In genomic region chr17:29588561-29589411, GRCh38 we compare ENCODE assay signal across 8 cellular contexts. TPM values are rescaled to one million over a fixed set of nuclear protein-coding genes. Genes with fewer than 3 reads are reported as not detected.
DNase-seq lines count a peak whose midpoint lies in the region; ATAC-seq and TF ChIP-seq lines count a peak whose summit lies in the region.

No MANE protein-coding gene starts in this region.

- no peak for TF ChIP-seq POLR2A in vagina (IDR thresholded peaks at IDR 0.05)

- H3K4me1 Mint-ChIP-seq in CD4-positive, alpha-beta T cell (ENCODE audit: low read depth): peaks cover 76% of the 10 kb centered on the region
- peaks cover 70% of the 10 kb centered on the region for H3K4me1 Mint-ChIP-seq in activated CD8-positive, alpha-beta T cell treated with anti-CD3 and anti-CD28 coated beads for 36 hours (ENCODE audit: low read depth)
- peaks cover 42 to 46% of the 10 kb centered on the region in 2 donors for H3K4me1 Mint-ChIP-seq in natural killer cell treated with Interleukin-12 subunit alpha and Interleukin-12 subunit beta and Interleukin-15 and Interleukin-18, amount 100 ng/mL, for 72 hours (ENCODE audit: low read depth in 2 of 2)

- H3K36me3 ChIP-seq in KOPT-K1 (ENCODE audit: insufficient read depth, low read length) (0 out of 2 replicates have a peak, but pooled peaks cover 2% of the 10 kb centered on the region), vagina (no peaks in the 10 kb centered on the region)

- peaks cover 69% of the 10 kb centered on the region for H3K4me1 ChIP-seq in vagina

- H3K4me3 ChIP-seq in epithelial cell of esophagus (ENCODE audit: low read length) (peak overlapping the region; percentile 74), vagina (peak overlapping the region; percentile 83 to 94)

- peak overlapping the region; percentile 84 for H3K27ac Mint-ChIP-seq in CD4-positive, alpha-beta T cell
- peak overlapping the region; percentile 84 for H3K27ac Mint-ChIP-seq in activated CD8-positive, alpha-beta T cell treated with anti-CD3 and anti-CD28 coated beads for 36 hours
- H3K27ac Mint-ChIP-seq in natural killer cell treated with Interleukin-12 subunit alpha and Interleukin-12 subunit beta and Interleukin-15 and Interleukin-18, amount 100 ng/mL, for 72 hours: peak overlapping the region; percentile 33 to 66

- no peak for TF ChIP-seq CTCF in CD4-positive, alpha-beta T cell (IDR thresholded peaks at IDR 0.05)
- TF ChIP-seq CTCF in activated CD8-positive, alpha-beta T cell treated with anti-CD3 and anti-CD28 coated beads for 36 hours (IDR thresholded peaks at IDR 0.05): no peak
- peak; percentile 16 for TF ChIP-seq CTCF in epithelial cell of esophagus (IDR thresholded peaks at IDR 0.05; ENCODE audit: insufficient read depth, low read depth, low read length, missing control alignments)
- TF ChIP-seq CTCF in vagina (IDR thresholded peaks at IDR 0.05): no peak

- POLR2A ChIA-PET in CD4-positive, alpha-beta T cell (lab: Charles Lee): interaction anchor here (1.0 to 4.4 kb wide), 5 partner anchors 16 to 28 kb away, joined by 4 to 40 read pairs (median 7); partner anchors contain the start of gene TP53I13
- POLR2A ChIA-PET in activated CD8-positive, alpha-beta T cell treated with anti-CD3 and anti-CD28 coated beads for 36 hours (lab: Charles Lee): interaction anchor here (0.5 to 3.3 kb wide), 5 partner anchors 15 to 918 kb away, joined by 3 to 19 read pairs (median 8); partner anchors contain the start of gene TP53I13

- CTCF ChIA-PET in CD4-positive, alpha-beta T cell (lab: Charles Lee): interaction anchor here (1.4 to 3.9 kb wide), 3 partner anchors 21 to 29 kb away, joined by 5 to 28 read pairs (median 5); partner anchors contain the start of gene ABHD15
- CTCF ChIA-PET in activated CD8-positive, alpha-beta T cell treated with anti-CD3 and anti-CD28 coated beads for 36 hours (lab: Charles Lee): interaction anchor here (1.0 to 14.9 kb wide), 5 partner anchors 9 to 28 kb away, joined by 3 to 172 read pairs (median 6); partner anchors contain the start of gene TP53I13

- peak overlapping the region; percentile 98 for H3K4me3 Mint-ChIP-seq in CD4-positive, alpha-beta T cell
- peak overlapping the region; percentile 87 for H3K4me3 Mint-ChIP-seq in activated CD8-positive, alpha-beta T cell treated with anti-CD3 and anti-CD28 coated beads for 36 hours
- peak overlapping the region; percentile 87 for H3K4me3 Mint-ChIP-seq in natural killer cell treated with Interleukin-12 subunit alpha and Interleukin-12 subunit beta and Interleukin-15 and Interleukin-18, amount 100 ng/mL, for 72 hours

- peak in 1 of 10 experiments; percentile 34 for DNase-seq in CD4-positive, alpha-beta T cell
- peak; percentile 78 for DNase-seq in activated CD8-positive, alpha-beta T cell treated with anti-CD3 and anti-CD28 coated beads for 36 hours
- DNase-seq in epithelial cell of esophagus (ENCODE audit: low read depth): no peak
- DNase-seq in natural killer cell treated with Interleukin-12 subunit alpha and Interleukin-12 subunit beta and Interleukin-15 and Interleukin-18, amount 100 ng/mL, for 72 hours (ENCODE audit: low spot score): no peak
- no peak for DNase-seq in vagina (ENCODE audit: extremely low spot score in 2 of 2)
- no peak for DNase-seq in NCI-H1694 (lab: John Stamatoyannopoulos, UW)

- H3K27me3 Mint-ChIP-seq in CD4-positive, alpha-beta T cell: no peaks in the 10 kb centered on the region
- no peaks in the 10 kb centered on the region for H3K27me3 Mint-ChIP-seq in activated CD8-positive, alpha-beta T cell treated with anti-CD3 and anti-CD28 coated beads for 36 hours
- H3K27me3 Mint-ChIP-seq in natural killer cell treated with Interleukin-12 subunit alpha and Interleukin-12 subunit beta and Interleukin-15 and Interleukin-18, amount 100 ng/mL, for 72 hours: no peaks in the 10 kb centered on the region

- peak overlapping the region; percentile 40 for H3K27ac ChIP-seq in CD4-positive, alpha-beta T cell (ENCODE audit: low read depth, low read length)
- H3K27ac ChIP-seq in KOPT-K1 (ENCODE audit: low read depth, low read length, poor library complexity, severe bottlenecking): peak overlapping the region; percentile 74
- peak overlapping the region; percentile 80 for H3K27ac ChIP-seq in vagina

- H3K9me3 Mint-ChIP-seq in CD4-positive, alpha-beta T cell: no peaks in the 10 kb centered on the region
- no peaks in the 10 kb centered on the region for H3K9me3 Mint-ChIP-seq in activated CD8-positive, alpha-beta T cell treated with anti-CD3 and anti-CD28 coated beads for 36 hours
- H3K9me3 Mint-ChIP-seq in natural killer cell treated with Interleukin-12 subunit alpha and Interleukin-12 subunit beta and Interleukin-15 and Interleukin-18, amount 100 ng/mL, for 72 hours: no peaks in the 10 kb centered on the region

- H3K36me3 Mint-ChIP-seq in CD4-positive, alpha-beta T cell (ENCODE audit: low read depth): peaks cover 4% of the 10 kb centered on the region
- peaks cover 6% of the 10 kb centered on the region for H3K36me3 Mint-ChIP-seq in activated CD8-positive, alpha-beta T cell treated with anti-CD3 and anti-CD28 coated beads for 36 hours (ENCODE audit: low read depth)
- H3K36me3 Mint-ChIP-seq in natural killer cell treated with Interleukin-12 subunit alpha and Interleukin-12 subunit beta and Interleukin-15 and Interleukin-18, amount 100 ng/mL, for 72 hours: no peaks in the 10 kb centered on the region

- intact Hi-C loops in CD4-positive, alpha-beta T cell (cut with DNase I, micrococcal nuclease): loop anchor here (1.0 to 10.0 kb wide), 8 partner anchors 8 to 844 kb away; partner anchors contain the start of genes PHF12 (in 1 of the 2), SSH2 (in 1 of the 2), TP53I13 (in 1 of the 2) and TRAF4 (in 1 of the 2)
- intact Hi-C loops in activated CD8-positive, alpha-beta T cell treated with anti-CD3 and anti-CD28 coated beads for 36 hours (cut with micrococcal nuclease): no loop called here
- intact Hi-C loops in vagina (cut with DNase I): loop anchor here (10.0 kb wide), 1 partner anchor 346 kb away; the partner anchor contains the start of gene SSH2

- peak; percentile 12 for ATAC-seq in CD4-positive, alpha-beta T cell (ENCODE audit: poor library complexity)
- peak; percentile 9 for ATAC-seq in GM21360 (IDR thresholded peaks at IDR 0.05; ENCODE audit: unreplicated experiment)
- ATAC-seq in activated CD8-positive, alpha-beta T cell treated with anti-CD3 and anti-CD28 coated beads for 36 hours: peak; percentile 6
- ATAC-seq in natural killer cell treated with Interleukin-12 subunit alpha and Interleukin-12 subunit beta and Interleukin-15 and Interleukin-18, amount 100 ng/mL, for 72 hours: peak; percentile 50 to 51

- no peaks in the 10 kb centered on the region for H3K27me3 ChIP-seq in CD4-positive, alpha-beta T cell (ENCODE audit: control insufficient read depth, insufficient read depth, low read length)
- H3K27me3 ChIP-seq in vagina: no peaks in the 10 kb centered on the region

- H3K9me3 ChIP-seq in CD4-positive, alpha-beta T cell (ENCODE audit: control insufficient read depth, low read length): no peaks in the 10 kb centered on the region
- H3K9me3 ChIP-seq in KOPT-K1 (ENCODE audit: insufficient read depth, low read length, poor library complexity, severe bottlenecking) (no peaks in the 10 kb centered on the region), vagina (no peaks in the 10 kb centered on the region)

RNA-seq across cellular contexts. Expression of gene GIT1, which starts 0.7 kb away (rescaled TPM):
- 10 to 100 TPM; 35.8 to 36.7 TPM for total RNA-seq in CD4-positive, alpha-beta T cell
- total RNA-seq in activated CD8-positive, alpha-beta T cell treated with anti-CD3 and anti-CD28 coated beads for 36 hours: 10 to 100 TPM; 54.8 to 59.3 TPM
- total RNA-seq in natural killer cell treated with Interleukin-12 subunit alpha and Interleukin-12 subunit beta and Interleukin-15 and Interleukin-18, amount 100 ng/mL, for 72 hours: 100 to 1,000 TPM in 1 of 2 donors, 10 to 100 TPM in 1; 40.8 to 111 TPM
- total RNA-seq in vagina: 39.8 TPM

RNA-seq across cellular contexts. Expression of gene ANKRD13B, which starts 4.1 kb away (rescaled TPM):
- total RNA-seq in CD4-positive, alpha-beta T cell: 1 to 10 TPM; 2.1 to 3.0 TPM
- 10 to 100 TPM; 22.8 to 22.9 TPM for total RNA-seq in activated CD8-positive, alpha-beta T cell treated with anti-CD3 and anti-CD28 coated beads for 36 hours
- total RNA-seq in natural killer cell treated with Interleukin-12 subunit alpha and Interleukin-12 subunit beta and Interleukin-15 and Interleukin-18, amount 100 ng/mL, for 72 hours: 10 to 100 TPM in 1 of 2 donors, 1 to 10 TPM in 1; 4.4 to 32.5 TPM
- total RNA-seq in vagina: 7.9 TPM

RNA-seq across cellular contexts. Expression of gene TP53I13, which starts 20.3 kb away (rescaled TPM):
- 10 to 100 TPM; 45.8 to 47.7 TPM for total RNA-seq in CD4-positive, alpha-beta T cell
- 10 to 100 TPM; 46.7 to 50.2 TPM for total RNA-seq in activated CD8-positive, alpha-beta T cell treated with anti-CD3 and anti-CD28 coated beads for 36 hours
- 10 to 100 TPM; 61.6 to 95.5 TPM for total RNA-seq in natural killer cell treated with Interleukin-12 subunit alpha and Interleukin-12 subunit beta and Interleukin-15 and Interleukin-18, amount 100 ng/mL, for 72 hours
- total RNA-seq in vagina: 61.1 TPM

RNA-seq across cellular contexts. Expression of gene ABHD15, which starts 21.9 kb away (rescaled TPM):
- total RNA-seq in CD4-positive, alpha-beta T cell: 1 to 10 TPM; 4.1 to 4.9 TPM
- 10 to 100 TPM in 1 of 2 experiments, 1 to 10 TPM in 1; 9.7 to 10.1 TPM for total RNA-seq in activated CD8-positive, alpha-beta T cell treated with anti-CD3 and anti-CD28 coated beads for 36 hours
- total RNA-seq in natural killer cell treated with Interleukin-12 subunit alpha and Interleukin-12 subunit beta and Interleukin-15 and Interleukin-18, amount 100 ng/mL, for 72 hours: 10 to 100 TPM; 12.6 to 20.3 TPM
- total RNA-seq in vagina: 13.3 TPM

RNA-seq across cellular contexts. Expression of gene CORO6, which starts 33.9 kb away (rescaled TPM):
- 1 to 10 TPM; 2.8 to 3.3 TPM for total RNA-seq in CD4-positive, alpha-beta T cell
- 10 to 100 TPM; 11.6 to 13.0 TPM for total RNA-seq in activated CD8-positive, alpha-beta T cell treated with anti-CD3 and anti-CD28 coated beads for 36 hours
- 10 to 100 TPM in 1 of 2 donors, 1 to 10 TPM in 1; 2.1 to 10.2 TPM for total RNA-seq in natural killer cell treated with Interleukin-12 subunit alpha and Interleukin-12 subunit beta and Interleukin-15 and Interleukin-18, amount 100 ng/mL, for 72 hours
- 23.6 TPM for total RNA-seq in vagina
